ENCODE assay signal across 25 cellular contexts in genomic region chr11:93540337-93540736, GRCh38. TPM values are rescaled to one million over a fixed set of nuclear protein-coding genes. Genes with fewer than 3 reads are reported as not detected.
DNase-seq lines count a peak whose midpoint lies in the region; ATAC-seq and TF ChIP-seq lines count a peak whose summit lies in the region.
"Had no signal": no experiment of that assay in that cellular context is flagged by ENCODE, and none has a peak within 500 bp of the region (broad histone marks: within the 10 kb centered on the region; RNA-seq: fewer than 3 reads in every experiment).

No MANE protein-coding gene starts in this region.

- H3K4me2 ChIP-seq in mammary epithelial cell (ENCODE audit: insufficient read depth, low read depth, low read length) (no peak overlapping the region), HCT116 (ENCODE audit: low read length) (no peak overlapping the region), mesenchymal stem cell (ENCODE audit: low read length, poor library complexity, severe bottlenecking) (no peak overlapping the region)
- H3K4me2 ChIP-seq: A549 had no signal

- intact Hi-C loops in breast epithelium (cut with DNase I; ENCODE audit: low total_unique reads) (no loop called here), mammary epithelial cell (cut with micrococcal nuclease) (loop anchor here (5.0 to 10.0 kb wide), 2 partner anchors 114 to 598 kb away; no protein-coding TSS in a partner anchor), HCT116 (cut with micrococcal nuclease) (loop anchor here (5.0 kb wide), 1 partner anchor 598 kb away; no protein-coding TSS in a partner anchor), Panc1 (cut with micrococcal nuclease; ENCODE audit: unreplicated experiment) (loop anchor here (5.0 kb wide), 1 partner anchor 112 kb away; no protein-coding TSS in a partner anchor), lower lobe of right lung (cut with DNase I) (no loop called here)

- H3K9me3 ChIP-seq in breast epithelium (no peaks in the 10 kb centered on the region), mammary epithelial cell (replicated peaks; ENCODE audit: insufficient read depth, low read length) (no peaks in the 10 kb centered on the region), HCT116 (ENCODE audit: control insufficient read depth in 1 of 2, insufficient read depth in 1 of 2, low read depth in 1 of 2, low read length in 2 of 2) (no peaks in the 10 kb centered on the region), Panc1 (ENCODE audit: control insufficient read depth, insufficient read depth, low read depth, low read length) (no peaks in the 10 kb centered on the region), mesenchymal stem cell (ENCODE audit: control insufficient read depth, low read length) (no peaks in the 10 kb centered on the region), lower lobe of right lung (no peaks in the 10 kb centered on the region)
- H3K9me3 ChIP-seq: A549; BLaER1 treated with 17β-estradiol and CSF1 and Interleukin-3, amounts not matched to agents 10 nM and 100 nM; SJSA1 had no signal

- RAD21 ChIA-PET in HCT116 (lab: Charles Lee; ENCODE audit: low non-redundant PET in 1 of 2, low total read pairs in 2 of 2, uncharacterized antibody in 2 of 2, unreplicated experiment in 2 of 2), result no interaction called here

- H3K27ac ChIP-seq in breast epithelium, result peak overlapping the region; percentile 64 to 80
- no peak overlapping the region for H3K27ac ChIP-seq in mammary epithelial cell (ENCODE audit: insufficient read depth, low read depth, low read length)
- H3K27ac ChIP-seq in HCT116 (ENCODE audit: low read depth, low read length), result no peak overlapping the region
- H3K27ac ChIP-seq in Panc1 (ENCODE audit: low read length), result no peak overlapping the region
- no peak overlapping the region for H3K27ac ChIP-seq in mesenchymal stem cell (ENCODE audit: low read length, poor library complexity, severe bottlenecking)
- no peak overlapping the region for H3K27ac ChIP-seq in lower lobe of right lung
- H3K27ac ChIP-seq: A549, SJSA1 had no signal

- H3K36me3 Mint-ChIP-seq in activated naive CD8-positive, alpha-beta T cell treated with anti-CD3 and anti-CD28 coated beads, Interleukin-2, amount 50 U/mL, for 24 hours (ENCODE audit: low read depth), result no peaks in the 10 kb centered on the region

- H4K8ac ChIP-seq in mesenchymal stem cell (ENCODE audit: low read length), result no peak overlapping the region

- H3K9ac ChIP-seq in mammary epithelial cell (ENCODE audit: insufficient read depth, low read length) (no peak overlapping the region), HCT116 (ENCODE audit: low read length) (no peak overlapping the region), mesenchymal stem cell (ENCODE audit: low read length) (no peak overlapping the region)
- H3K9ac ChIP-seq: BLaER1 treated with 17β-estradiol and CSF1 and Interleukin-3, amounts not matched to agents 10 nM and 100 nM had no signal

- no peak overlapping the region for H3K4ac ChIP-seq in mesenchymal stem cell (ENCODE audit: low read depth in 1 of 2, low read length in 2 of 2)

- H3K4me3 Mint-ChIP-seq in activated naive CD8-positive, alpha-beta T cell treated with anti-CD3 and anti-CD28 coated beads, Interleukin-2, amount 50 U/mL, for 24 hours, result no peak overlapping the region

- BruUV-seq in mammary epithelial cell (replicated peaks; lab: Mats Ljungman, UMichigan) (no TSS peak), HCT116 (replicated peaks; lab: Mats Ljungman, UMichigan) (TSS peak; percentile 43), Panc1 (replicated peaks; lab: Mats Ljungman, UMichigan) (TSS peak; percentile 72)

- H3K4me1 Mint-ChIP-seq in activated naive CD8-positive, alpha-beta T cell treated with anti-CD3 and anti-CD28 coated beads, Interleukin-2, amount 50 U/mL, for 24 hours, result peaks cover 15% of the 10 kb centered on the region

- no peak for TF ChIP-seq POLR2A in breast epithelium (IDR thresholded peaks at IDR 0.05)
- no peak for TF ChIP-seq POLR2A in HCT116 (IDR thresholded peaks at IDR 0.05; ENCODE audit: borderline replicate concordance, extremely low read depth, insufficient read depth, insufficient read length)

- in situ Hi-C loops in mammary epithelial cell (cut with MboI; ENCODE audit: low sequenced_read_pairs in 2 of 2) (no loop called here), Panc1 (cut with HindIII; ENCODE audit: low pct_unique_long_range_greater_than_20kb, low sequenced_read_pairs) (no loop called here)

- H3K27me3 ChIP-seq in breast epithelium (no peaks in the 10 kb centered on the region), mammary epithelial cell (ENCODE audit: insufficient read depth, low read length) (no peaks in the 10 kb centered on the region), HCT116 (ENCODE audit: insufficient read depth, low read length) (no peaks in the 10 kb centered on the region), Panc1 (ENCODE audit: control insufficient read depth, insufficient read depth, low read length) (peaks cover 4% of the 10 kb centered on the region; the same call in 1 of the 2 replicates), mesenchymal stem cell (ENCODE audit: control insufficient read depth in 1 of 2, insufficient read depth in 1 of 2, low read length in 2 of 2) (no peaks in the 10 kb centered on the region), lower lobe of right lung (ENCODE audit: low read depth) (no peaks in the 10 kb centered on the region)
- H3K27me3 ChIP-seq: BLaER1 treated with 17β-estradiol and CSF1 and Interleukin-3, amounts not matched to agents 10 nM and 100 nM; SJSA1 had no signal

- CTCF ChIA-PET in mammary epithelial cell (lab: Charles Lee; ENCODE audit: low non-redundant PET) (no interaction called here), HCT116 (lab: Charles Lee) (no interaction called here), Panc1 (lab: Charles Lee) (no interaction called here)

- 96% methylated on average over 4 of the region's 4 CpGs for WGBS in mammary epithelial cell (ENCODE audit: low coverage, missing lambda C conversion rate)
- WGBS in mesenchymal stem cell, result 93% methylated on average over 2 of the region's 4 CpGs

- H3K9me3 Mint-ChIP-seq in activated naive CD8-positive, alpha-beta T cell treated with anti-CD3 and anti-CD28 coated beads, Interleukin-2, amount 50 U/mL, for 24 hours, result no peaks in the 10 kb centered on the region
- H3K9me3 Mint-ChIP-seq: CD4-positive, alpha-beta memory T cell had no signal

- H2BK120ac ChIP-seq in mesenchymal stem cell (ENCODE audit: low read depth, low read length), result no peak overlapping the region

- H3K18ac ChIP-seq in mesenchymal stem cell (ENCODE audit: low read depth in 1 of 2, low read length in 2 of 2), result no peak overlapping the region

- H3K14ac ChIP-seq in mesenchymal stem cell (ENCODE audit: low read length in 2 of 2), result no peak overlapping the region

- no peak for TF ChIP-seq RAD21 in HCT116 (IDR thresholded peaks at IDR 0.05; ENCODE audit: low read depth)

- no peak overlapping the region for H2BK5ac ChIP-seq in mesenchymal stem cell (ENCODE audit: low read depth, low read length, poor library complexity, severe bottlenecking)

- H4K91ac ChIP-seq in mesenchymal stem cell (ENCODE audit: low read length), result no peak overlapping the region

- peaks cover 18% of the 10 kb centered on the region for H3K27me3 Mint-ChIP-seq in activated naive CD8-positive, alpha-beta T cell treated with anti-CD3 and anti-CD28 coated beads, Interleukin-2, amount 50 U/mL, for 24 hours
- H3K27me3 Mint-ChIP-seq: CD4-positive, alpha-beta memory T cell had no signal

- H3K79me1 ChIP-seq in mesenchymal stem cell (replicated peaks; ENCODE audit: low read length, poor library complexity, severe bottlenecking), result peaks cover 23% of the 10 kb centered on the region

- H2AK5ac ChIP-seq in mesenchymal stem cell (ENCODE audit: low read length, severe bottlenecking), result no peak overlapping the region

- no peaks in the 10 kb centered on the region for H4K20me1 ChIP-seq in mammary epithelial cell (ENCODE audit: insufficient read depth, low read length)
- H4K20me1 ChIP-seq in HCT116 (ENCODE audit: insufficient read depth), result no peaks in the 10 kb centered on the region

- no peak for TF ChIP-seq CTCF in breast epithelium (IDR thresholded peaks at IDR 0.05)
- no peak for TF ChIP-seq CTCF in mammary epithelial cell (conservative IDR thresholded peaks at IDR 0.05 in 1 of 2, IDR thresholded peaks at IDR 0.05 in 1 of 2; ENCODE audit: extremely low read depth in 1 of 2, insufficient read depth in 1 of 2, low read depth in 1 of 2, low read length in 2 of 2)
- TF ChIP-seq CTCF in HCT116 (IDR thresholded peaks at IDR 0.05 in 2 of 3, conservative IDR thresholded peaks at IDR 0.05 in 1 of 3; ENCODE audit: borderline replicate concordance in 1 of 3, insufficient read depth in 1 of 3, low read depth in 2 of 3, low read length in 2 of 3), result no peak
- no peak for TF ChIP-seq CTCF in Panc1 (IDR thresholded peaks at IDR 0.05)
- TF ChIP-seq CTCF in lower lobe of right lung (IDR thresholded peaks at IDR 0.05), result no peak

- no peak overlapping the region for H3K27ac Mint-ChIP-seq in activated naive CD8-positive, alpha-beta T cell treated with anti-CD3 and anti-CD28 coated beads, Interleukin-2, amount 50 U/mL, for 24 hours

- DNase-seq in breast epithelium (ENCODE audit: low spot score in 2 of 2) (no peak), mammary epithelial cell (no peak), HCT116 (ENCODE audit: low read depth, low spot score) (no peak), Panc1 (ENCODE audit: low read depth, low spot score) (no peak), mesenchymal stem cell (peak; percentile 18), lower lobe of right lung (no peak)
- no peak for DNase-seq in activated naive CD8-positive, alpha-beta T cell treated with anti-CD3 and anti-CD28 coated beads, Interleukin-2, amount 50 U/mL, for 24 hours
- DNase-seq: AML-193; CD4-positive, alpha-beta memory T cell; COR-L47; GF-D8; Kasumi-1; NCI-H1105 treated with DMSO at 0.1 percent for 48 hours; NCI-H2029; NCI-H2171; NCI-H226; NCI-H524; NCI-H748 treated with DMSO at 0.1 percent for 48 hours; PC-3; Right ventricle myocardium superior had no signal

- POLR2A ChIA-PET in HCT116 (lab: Charles Lee) (interaction anchor here (2.0 kb wide), 1 partner anchor 10 kb away, joined by 6 read pairs; no protein-coding TSS in a partner anchor), Panc1 (lab: Charles Lee) (no interaction called here)

- H3K36me3 ChIP-seq in breast epithelium (no peaks in the 10 kb centered on the region), mammary epithelial cell (ENCODE audit: insufficient read depth, low read length) (no peaks in the 10 kb centered on the region), HCT116 (ENCODE audit: control insufficient read depth in 1 of 2, insufficient read depth in 2 of 2, low read length in 2 of 2) (no peaks in the 10 kb centered on the region), Panc1 (ENCODE audit: control insufficient read depth, insufficient read depth, low read length) (peaks cover 2% of the 10 kb centered on the region; the same call in 1 of the 2 replicates), mesenchymal stem cell (ENCODE audit: control insufficient read depth in 1 of 2, insufficient read depth in 2 of 2, low read depth in 1 of 2, low read length in 2 of 2) (no peaks in the 10 kb centered on the region), lower lobe of right lung (no peaks in the 10 kb centered on the region)
- H3K36me3 ChIP-seq: BLaER1 treated with 17β-estradiol and CSF1 and Interleukin-3, amounts not matched to agents 10 nM and 100 nM; SJSA1 had no signal

- H3K79me2 ChIP-seq in mammary epithelial cell (ENCODE audit: insufficient read depth, low read length), result no peaks in the 10 kb centered on the region
- H3K79me2 ChIP-seq in HCT116 (ENCODE audit: insufficient read depth, low read length), result peaks cover 19% of the 10 kb centered on the region

- no peak overlapping the region for H2BK12ac ChIP-seq in mesenchymal stem cell (ENCODE audit: low read length in 2 of 2)

- H3K4me3 ChIP-seq in breast epithelium (no peak overlapping the region), mammary epithelial cell (replicated peaks in 1 of 3; ENCODE audit: insufficient read depth in 1 of 3, low read depth in 2 of 3, low read length in 3 of 3) (no peak overlapping the region), HCT116 (replicated peaks in 1 of 2; ENCODE audit: low read depth in 1 of 2, low read length in 2 of 2) (no peak overlapping the region), Panc1 (ENCODE audit: low read depth in 2 of 2, low read length in 2 of 2) (no peak overlapping the region), mesenchymal stem cell (ENCODE audit: insufficient read depth in 1 of 2, low read depth in 1 of 2, low read length in 2 of 2) (no peak overlapping the region), lower lobe of right lung (no peak overlapping the region)
- H3K4me3 ChIP-seq: A549; BLaER1 treated with 17β-estradiol and CSF1 and Interleukin-3, amounts not matched to agents 10 nM and 100 nM; K562; SJSA1 had no signal

- no peak overlapping the region for H3K23ac ChIP-seq in mesenchymal stem cell (ENCODE audit: low read length in 2 of 2)

- no peak overlapping the region for H2BK15ac ChIP-seq in mesenchymal stem cell (ENCODE audit: low read depth, poor library complexity, severe bottlenecking)

- H3K9me2 ChIP-seq in HCT116 (ENCODE audit: insufficient read depth), result no peaks in the 10 kb centered on the region

- no peak for ATAC-seq in HCT116
- no peak for ATAC-seq in Panc1
- ATAC-seq in lower lobe of right lung, result no peak
- ATAC-seq in activated naive CD8-positive, alpha-beta T cell treated with anti-CD3 and anti-CD28 coated beads, Interleukin-2, amount 50 U/mL, for 24 hours, result no peak
- ATAC-seq in GM21619 (IDR thresholded peaks at IDR 0.05; ENCODE audit: unreplicated experiment), result no peak
- ATAC-seq: A549, K562, PC-3 had no signal

- H2AFZ ChIP-seq in mammary epithelial cell (ENCODE audit: low read depth, low read length) (no peak overlapping the region), HCT116 (ENCODE audit: low read depth, low read length, poor library complexity, severe bottlenecking) (no peak overlapping the region), mesenchymal stem cell (ENCODE audit: low read depth, low read length) (no peak overlapping the region)

- H3K4me1 ChIP-seq in breast epithelium, result peaks cover 0 to 9% of the 10 kb centered on the region in 2 donors
- peaks cover 10% of the 10 kb centered on the region for H3K4me1 ChIP-seq in mammary epithelial cell (ENCODE audit: insufficient read depth, low read length)
- H3K4me1 ChIP-seq in HCT116 (ENCODE audit: control insufficient read depth in 1 of 2, insufficient read depth in 2 of 2, low read length in 2 of 2), result peaks cover 17 to 25% of the 10 kb centered on the region in 2 experiments
- peaks cover 26% of the 10 kb centered on the region for H3K4me1 ChIP-seq in Panc1 (ENCODE audit: control insufficient read depth, insufficient read depth, low read length)
- H3K4me1 ChIP-seq in mesenchymal stem cell (ENCODE audit: control insufficient read depth, insufficient read depth, low read depth, low read length), result peaks cover 13% of the 10 kb centered on the region
- H3K4me1 ChIP-seq in lower lobe of right lung, result peaks cover 69% of the 10 kb centered on the region

- dilution Hi-C loops in mammary epithelial cell (cut with HindIII; ENCODE audit: low sequenced_read_pairs), result no loop called here

RNA-seq across cellular contexts. Expression of gene SMCO4, which starts 2.9 kb away (rescaled TPM):
- total RNA-seq in breast epithelium (10 to 100 TPM; 13.4 to 64.4 (median 21.0) TPM), mammary epithelial cell (1 to 10 TPM; 2.2 to 3.6 TPM), HCT116 (2021; ENCODE audit: unreplicated experiment) (23.1 TPM), Panc1 (2021; ENCODE audit: unreplicated experiment) (14.1 TPM), lower lobe of right lung (73.5 TPM)
- 3.6 TPM for polyA plus RNA-seq in mammary epithelial cell
- polyA minus RNA-seq in mammary epithelial cell, result 6.1 TPM
- 26.0 and 28.6 TPM in 2 replicates for polyA plus RNA-seq in HCT116 (2012)
- polyA plus RNA-seq in Panc1 (2012; ENCODE audit: insufficient read length), result 16.5 TPM
- 8.1 TPM for polyA plus RNA-seq in mesenchymal stem cell (2013, experiment 1 of 2)
- 10.2 TPM for polyA plus RNA-seq in mesenchymal stem cell (2013, experiment 2 of 2)

Comparison
In these comparisons a context has a peak if more than half of its experiments do, and no peak if none do; other contexts are left out.
1. H3K27ac ChIP-seq: peak in breast epithelium (2 of 2); none in mammary epithelial cell (single experiment), HCT116 (single experiment), Panc1 (single experiment), mesenchymal stem cell (single experiment) and lower lobe of right lung (single experiment).
2. intact Hi-C loops: an anchor here in mammary epithelial cell (5.0 to 10.0 kb wide), HCT116 (5.0 kb wide) and Panc1 (5.0 kb wide); none called in breast epithelium and lower lobe of right lung.